ENCODE assay signal across 15 cellular contexts in the genomic region with DNA sequence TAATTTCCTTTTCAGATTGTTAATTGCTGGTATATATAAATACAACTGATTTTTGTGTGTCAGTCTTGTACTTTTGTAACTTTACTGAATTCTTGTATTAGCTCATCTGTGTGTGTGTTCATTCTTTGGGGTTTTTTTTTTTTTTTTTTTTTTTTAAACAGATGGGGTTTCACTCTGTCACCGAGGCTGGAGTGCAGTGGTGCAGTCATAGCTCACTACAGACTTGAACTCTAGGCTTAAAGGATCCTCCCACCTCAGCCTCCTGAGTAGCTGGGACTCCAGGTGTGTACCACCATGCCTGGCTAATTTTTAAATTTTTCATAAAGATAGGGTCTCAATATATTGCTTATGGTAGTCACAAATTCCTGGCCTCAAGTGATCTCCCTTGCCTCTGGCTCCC.
DNase-seq lines count a peak whose midpoint lies in the region; ATAC-seq and TF ChIP-seq lines count a peak whose summit lies in the region.
"Had no signal": no experiment of that assay in that cellular context is flagged by ENCODE, and none has a peak within 500 bp of the region (broad histone marks: within the 10 kb centered on the region; RNA-seq: fewer than 3 reads in every experiment).

No MANE protein-coding gene starts in this region.

- no peak overlapping the region for H3K4me3 Mint-ChIP-seq in activated CD4-positive, alpha-beta T cell treated with anti-CD3 and anti-CD28 coated beads for 36 hours
- no peak overlapping the region for H3K4me3 Mint-ChIP-seq in natural killer cell
- no peak overlapping the region for H3K4me3 Mint-ChIP-seq in natural killer cell treated with Interleukin-12 subunit alpha and Interleukin-12 subunit beta and Interleukin-15 and Interleukin-18, amount 100 ng/mL, for 72 hours
- peak overlapping the region; percentile 18 to 58 for H3K4me3 Mint-ChIP-seq in effector memory CD8-positive, alpha-beta T cell

- DNase-seq in activated CD4-positive, alpha-beta T cell treated with anti-CD3 and anti-CD28 coated beads for 36 hours = peak; percentile 30
- DNase-seq in activated CD4-positive, alpha-beta T cell treated with anti-CD3 and anti-CD28 coated beads for 48 hours = no peak
- no peak for DNase-seq in natural killer cell
- DNase-seq in natural killer cell treated with Interleukin-12 subunit alpha and Interleukin-12 subunit beta and Interleukin-15 and Interleukin-18, amount 100 ng/mL, for 72 hours (ENCODE audit: low spot score) = no peak
- DNase-seq in effector memory CD8-positive, alpha-beta T cell = no peak
- no peak for DNase-seq in H4 (ENCODE audit: low spot score)
- no peak for DNase-seq in H7
- no peak for DNase-seq in DMS79 (lab: John Stamatoyannopoulos, UW)
- DNase-seq: Calu3, NCI-H1048, NCI-H345, NCI-H69, PC-3 had no signal

- POLR2A ChIA-PET in activated CD4-positive, alpha-beta T cell treated with anti-CD3 and anti-CD28 coated beads for 36 hours (lab: Charles Lee) = interaction anchor here (0.6 to 0.7 kb wide), 2 partner anchors 65 to 257 kb away, joined by 3 to 8 read pairs; no protein-coding TSS in a partner anchor

- H3K4me3 ChIP-seq in H7 (ENCODE audit: insufficient read depth, low read depth, low read length) = no peak overlapping the region
- H3K4me3 ChIP-seq: BLaER1 treated with 17β-estradiol and CSF1 and Interleukin-3, amounts not matched to agents 10 nM and 100 nM; SJSA1 had no signal

- peaks cover 32% of the 10 kb centered on the region for H3K36me3 Mint-ChIP-seq in activated CD4-positive, alpha-beta T cell treated with anti-CD3 and anti-CD28 coated beads for 36 hours (ENCODE audit: low read depth)
- no peaks in the 10 kb centered on the region for H3K36me3 Mint-ChIP-seq in natural killer cell
- peaks cover 13% of the 10 kb centered on the region for H3K36me3 Mint-ChIP-seq in natural killer cell treated with Interleukin-12 subunit alpha and Interleukin-12 subunit beta and Interleukin-15 and Interleukin-18, amount 100 ng/mL, for 72 hours
- peaks cover 16% of the 10 kb centered on the region for H3K36me3 Mint-ChIP-seq in effector memory CD8-positive, alpha-beta T cell (ENCODE audit: insufficient read depth)

- no peaks in the 10 kb centered on the region for H3K27me3 Mint-ChIP-seq in activated CD4-positive, alpha-beta T cell treated with anti-CD3 and anti-CD28 coated beads for 36 hours
- H3K27me3 Mint-ChIP-seq in natural killer cell (ENCODE audit: low read depth in 2 of 2) = no peaks in the 10 kb centered on the region
- no peaks in the 10 kb centered on the region for H3K27me3 Mint-ChIP-seq in natural killer cell treated with Interleukin-12 subunit alpha and Interleukin-12 subunit beta and Interleukin-15 and Interleukin-18, amount 100 ng/mL, for 72 hours
- no peaks in the 10 kb centered on the region for H3K27me3 Mint-ChIP-seq in effector memory CD8-positive, alpha-beta T cell

- TF ChIP-seq CTCF in natural killer cell (IDR thresholded peaks at IDR 0.05) = no peak

- ATAC-seq in activated CD4-positive, alpha-beta T cell treated with anti-CD3 and anti-CD28 coated beads for 36 hours = peak; percentile 71
- no peak for ATAC-seq in natural killer cell
- no peak for ATAC-seq in natural killer cell treated with Interleukin-12 subunit alpha and Interleukin-12 subunit beta and Interleukin-15 and Interleukin-18, amount 100 ng/mL, for 72 hours
- no peak for ATAC-seq in effector memory CD8-positive, alpha-beta T cell (replicated peaks)
- ATAC-seq: PC-3 had no signal

- no peak overlapping the region for H3K27ac Mint-ChIP-seq in activated CD4-positive, alpha-beta T cell treated with anti-CD3 and anti-CD28 coated beads for 36 hours
- H3K27ac Mint-ChIP-seq in natural killer cell = peak overlapping the region; percentile 43 to 70
- H3K27ac Mint-ChIP-seq in natural killer cell treated with Interleukin-12 subunit alpha and Interleukin-12 subunit beta and Interleukin-15 and Interleukin-18, amount 100 ng/mL, for 72 hours = peak overlapping the region in 1 of 2 donors; percentile 6
- H3K27ac Mint-ChIP-seq in effector memory CD8-positive, alpha-beta T cell = peak overlapping the region; percentile 70 to 92

- H3K4me1 Mint-ChIP-seq in activated CD4-positive, alpha-beta T cell treated with anti-CD3 and anti-CD28 coated beads for 36 hours = peaks cover 63% of the 10 kb centered on the region
- peaks cover 59 to 61% of the 10 kb centered on the region in 2 donors for H3K4me1 Mint-ChIP-seq in natural killer cell
- peaks cover 21 to 46% of the 10 kb centered on the region in 2 donors for H3K4me1 Mint-ChIP-seq in natural killer cell treated with Interleukin-12 subunit alpha and Interleukin-12 subunit beta and Interleukin-15 and Interleukin-18, amount 100 ng/mL, for 72 hours (ENCODE audit: low read depth in 2 of 2)
- peaks cover 27 to 69% of the 10 kb centered on the region in 2 donors for H3K4me1 Mint-ChIP-seq in effector memory CD8-positive, alpha-beta T cell (ENCODE audit: low read depth in 2 of 2)

- H3K9me3 Mint-ChIP-seq in activated CD4-positive, alpha-beta T cell treated with anti-CD3 and anti-CD28 coated beads for 36 hours (ENCODE audit: low read depth) = peaks cover 6% of the 10 kb centered on the region
- peaks cover 2 to 5% of the 10 kb centered on the region in 2 donors for H3K9me3 Mint-ChIP-seq in natural killer cell
- peaks cover 5% of the 10 kb centered on the region for H3K9me3 Mint-ChIP-seq in natural killer cell treated with Interleukin-12 subunit alpha and Interleukin-12 subunit beta and Interleukin-15 and Interleukin-18, amount 100 ng/mL, for 72 hours
- peaks cover 0 to 11% of the 10 kb centered on the region in 2 donors for H3K9me3 Mint-ChIP-seq in effector memory CD8-positive, alpha-beta T cell

- intact Hi-C loops in activated CD4-positive, alpha-beta T cell treated with anti-CD3 and anti-CD28 coated beads for 36 hours (cut with DNase I, micrococcal nuclease) = no loop called here
- intact Hi-C loops in natural killer cell (cut with micrococcal nuclease) = no loop called here

- no peaks in the 10 kb centered on the region; the same call in 1 of the 2 replicates for H3K36me3 ChIP-seq in H7 (replicated peaks; ENCODE audit: control insufficient read depth, insufficient read depth, low read length)

- H3K27me3 ChIP-seq in H7 (ENCODE audit: control insufficient read depth, insufficient read depth, low read length) = no peaks in the 10 kb centered on the region
- H3K27me3 ChIP-seq: BLaER1 treated with 17β-estradiol and CSF1 and Interleukin-3, amounts not matched to agents 10 nM and 100 nM; SJSA1 had no signal

- CTCF ChIA-PET in activated CD4-positive, alpha-beta T cell treated with anti-CD3 and anti-CD28 coated beads for 36 hours (lab: Charles Lee) = interaction anchor here (0.6 to 1.4 kb wide), 6 partner anchors 13 to 85 kb away, joined by 3 to 5 read pairs (median 3); partner anchors contain the start of gene WNK1

Comparison
In these comparisons a context has a peak if more than half of its experiments do, and no peak if none do; other contexts are left out.
1. H3K4me3 Mint-ChIP-seq: peak in effector memory CD8-positive, alpha-beta T cell (2 of 2); none in activated CD4-positive, alpha-beta T cell treated with anti-CD3 and anti-CD28 coated beads for 36 hours (single experiment), natural killer cell (single experiment) and natural killer cell treated with Interleukin-12 subunit alpha and Interleukin-12 subunit beta and Interleukin-15 and Interleukin-18, amount 100 ng/mL, for 72 hours (single experiment).